ENCODE assay signal across 8 cellular contexts in the genomic region with DNA sequence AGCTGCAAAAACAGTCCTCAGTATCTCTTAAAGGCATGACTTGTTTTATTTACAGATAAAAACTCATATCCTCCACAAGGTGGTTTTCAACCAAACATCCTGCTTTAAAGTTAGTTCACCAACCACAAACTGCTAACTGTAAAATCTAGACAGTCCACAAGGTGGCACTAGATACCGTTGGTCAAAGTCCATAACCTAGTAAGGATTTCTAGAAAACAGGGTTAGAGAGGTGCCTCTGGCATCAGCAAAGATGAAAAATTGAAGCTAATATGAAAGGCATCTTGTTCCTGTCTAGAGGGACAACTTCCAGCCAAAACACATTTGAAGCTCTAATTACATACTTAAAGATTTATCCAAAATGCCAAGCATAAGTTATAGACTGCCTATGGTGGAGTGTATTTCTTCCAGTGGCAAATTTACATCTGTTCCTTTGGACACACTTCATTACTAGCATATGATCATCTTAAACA. TPM values are rescaled to one million over a fixed set of nuclear protein-coding genes. Genes with fewer than 3 reads are reported as not detected.
DNase-seq lines count a peak whose midpoint lies in the region; ATAC-seq and TF ChIP-seq lines count a peak whose summit lies in the region.

No MANE protein-coding gene starts in this region.

- no peaks in the 10 kb centered on the region for H3K27me3 ChIP-seq in neutrophil

- DNase-seq in G401 (ENCODE audit: low spot score) (peak; percentile 80), HS-5 (ENCODE audit: low read depth) (peak; percentile 69), NCI-H82 treated with DMSO at 0.1 percent for 48 hours (lab: John Stamatoyannopoulos, UW; ENCODE audit: unreplicated experiment) (peak; percentile 60), fibroblast of mammary gland (ENCODE audit: low read depth) (peak; percentile 83), occipital lobe (lab: John Stamatoyannopoulos, UW) (no peak)
- peak; percentile 76 for DNase-seq in activated CD8-positive, alpha-beta T cell treated with anti-CD3 and anti-CD28 coated beads for 36 hours

- TF ChIP-seq CTCF in activated CD8-positive, alpha-beta T cell treated with anti-CD3 and anti-CD28 coated beads for 36 hours (IDR thresholded peaks at IDR 0.05): peak; percentile 79
- TF ChIP-seq CTCF in fibroblast of mammary gland (conservative IDR thresholded peaks at IDR 0.05; ENCODE audit: control insufficient read depth, insufficient read depth, low read depth, low read length): peak; percentile 91
- TF ChIP-seq CTCF in neutrophil (IDR thresholded peaks at IDR 0.05): peak; percentile 74

- no peak overlapping the region for H3K4me3 ChIP-seq in fibroblast of mammary gland (ENCODE audit: control insufficient read depth, low read depth, low read length)
- no peak overlapping the region for H3K4me3 ChIP-seq in neutrophil (ENCODE audit: low read depth in 1 of 2, low read length in 1 of 2)

- POLR2A ChIA-PET in activated CD8-positive, alpha-beta T cell treated with anti-CD3 and anti-CD28 coated beads for 36 hours (lab: Charles Lee): interaction anchor here (0.6 to 1.0 kb wide), 3 partner anchors 61 to 300 kb away, joined by 3 read pairs; no protein-coding TSS in a partner anchor

- H3K4me1 ChIP-seq in neutrophil (ENCODE audit: control insufficient read depth in 1 of 2, insufficient read depth in 1 of 2, low read depth in 1 of 2, low read length in 1 of 2): no peaks in the 10 kb centered on the region

- CTCF ChIA-PET in activated CD8-positive, alpha-beta T cell treated with anti-CD3 and anti-CD28 coated beads for 36 hours (lab: Charles Lee): interaction anchor here (0.6 to 2.5 kb wide), 41 partner anchors 10 to 547 kb away, joined by 3 to 38 read pairs (median 4); a partner anchor contains a TSS

- peaks cover 7% of the 10 kb centered on the region for H3K27me3 Mint-ChIP-seq in activated CD8-positive, alpha-beta T cell treated with anti-CD3 and anti-CD28 coated beads for 36 hours

- H3K4me3 Mint-ChIP-seq in activated CD8-positive, alpha-beta T cell treated with anti-CD3 and anti-CD28 coated beads for 36 hours: no peak overlapping the region

- no peaks in the 10 kb centered on the region for H3K36me3 ChIP-seq in neutrophil

- H3K9me3 Mint-ChIP-seq in activated CD8-positive, alpha-beta T cell treated with anti-CD3 and anti-CD28 coated beads for 36 hours: no peaks in the 10 kb centered on the region

- in situ Hi-C loops in G401 (cut with HindIII; ENCODE audit: low sequenced_read_pairs): no loop called here

- no peaks in the 10 kb centered on the region for H3K36me3 Mint-ChIP-seq in activated CD8-positive, alpha-beta T cell treated with anti-CD3 and anti-CD28 coated beads for 36 hours (ENCODE audit: low read depth)

- H3K27ac Mint-ChIP-seq in activated CD8-positive, alpha-beta T cell treated with anti-CD3 and anti-CD28 coated beads for 36 hours: no peak overlapping the region

- H3K9me3 ChIP-seq in neutrophil: no peaks in the 10 kb centered on the region

- H3K27ac ChIP-seq in neutrophil: no peak overlapping the region

- ATAC-seq in GM21515 (IDR thresholded peaks at IDR 0.05; ENCODE audit: unreplicated experiment): peak; percentile 68
- peak; percentile 93 for ATAC-seq in activated CD8-positive, alpha-beta T cell treated with anti-CD3 and anti-CD28 coated beads for 36 hours

- peaks cover 29% of the 10 kb centered on the region for H3K4me1 Mint-ChIP-seq in activated CD8-positive, alpha-beta T cell treated with anti-CD3 and anti-CD28 coated beads for 36 hours (ENCODE audit: low read depth)

- intact Hi-C loops in activated CD8-positive, alpha-beta T cell treated with anti-CD3 and anti-CD28 coated beads for 36 hours (cut with micrococcal nuclease): loop anchor here (1.0 to 10.0 kb wide), 4 partner anchors 55 to 549 kb away; a partner anchor contains a TSS

RNA-seq across cellular contexts. Expression of a gene that starts 56.0 kb away (rescaled TPM):
- 6.8 and 7.1 TPM in 2 replicates for total RNA-seq in G401 (2014; rRNA removed; shearing (Covaris generic))
- 10 to 100 TPM; 14.6 to 15.9 TPM for total RNA-seq in activated CD8-positive, alpha-beta T cell treated with anti-CD3 and anti-CD28 coated beads for 36 hours
- total RNA-seq in occipital lobe: 8.6 TPM
